14 cellular contexts compared by ENCODE assay signal in genomic region chr1:196143602-196144342, GRCh38.
DNase-seq lines count a peak whose midpoint lies in the region; ATAC-seq and TF ChIP-seq lines count a peak whose summit lies in the region.
"Had no signal": no experiment of that assay in that cellular context is flagged by ENCODE, and none has a peak within 500 bp of the region (broad histone marks: within the 10 kb centered on the region; RNA-seq: fewer than 3 reads in every experiment).

No MANE protein-coding gene starts in this region.

- H3K36me3 ChIP-seq in OCI-LY7 (ENCODE audit: insufficient read depth, low read length) (no peaks in the 10 kb centered on the region), sigmoid colon (no peaks in the 10 kb centered on the region)
- H3K36me3 ChIP-seq: tibial artery had no signal

- H3K27ac ChIP-seq in OCI-LY7 (ENCODE audit: low read depth, low read length, poor library complexity, severe bottlenecking) (no peak overlapping the region), sigmoid colon (no peak overlapping the region)
- H3K27ac ChIP-seq: tibial artery had no signal

- H3K4me1 ChIP-seq in OCI-LY7 (ENCODE audit: insufficient read depth, low read length, poor library complexity, severe bottlenecking) (no peaks in the 10 kb centered on the region), sigmoid colon (no peaks in the 10 kb centered on the region)
- H3K4me1 ChIP-seq: tibial artery had no signal

- POLR2A ChIA-PET in OCI-LY7 (lab: Charles Lee), result interaction anchor here (0.7 kb wide), 1 partner anchor 331 kb away, joined by 5 read pairs; no protein-coding TSS in a partner anchor

- H3K27me3 ChIP-seq in sigmoid colon, result no peaks in the 10 kb centered on the region
- H3K27me3 ChIP-seq: tibial artery had no signal

- no peaks in the 10 kb centered on the region for H4K20me1 ChIP-seq in OCI-LY7 (ENCODE audit: insufficient read depth, low read length)

- ATAC-seq in HG03196 (IDR thresholded peaks at IDR 0.05; ENCODE audit: unreplicated experiment), result no peak

- TF ChIP-seq CTCF in OCI-LY7 (conservative IDR thresholded peaks at IDR 0.05; ENCODE audit: low read length), result peak; percentile 59
- TF ChIP-seq CTCF in sigmoid colon (IDR thresholded peaks at IDR 0.05), result no peak

- TF ChIP-seq POLR2A in sigmoid colon (IDR thresholded peaks at IDR 0.05), result no peak

- no peak overlapping the region for H3K4me2 ChIP-seq in OCI-LY7 (ENCODE audit: low read length)

- CTCF ChIA-PET in OCI-LY7 (lab: Charles Lee; ENCODE audit: unreplicated experiment), result no interaction called here

- no peaks in the 10 kb centered on the region for H3K9me3 ChIP-seq in OCI-LY7 (ENCODE audit: low read length)
- no peaks in the 10 kb centered on the region for H3K9me3 ChIP-seq in sigmoid colon
- H3K9me3 ChIP-seq: tibial artery had no signal

- no peaks in the 10 kb centered on the region for H3K9me2 ChIP-seq in OCI-LY7 (ENCODE audit: insufficient read depth, low read length)

- intact Hi-C loops in OCI-LY7 (cut with micrococcal nuclease; ENCODE audit: unreplicated experiment) (no loop called here), sigmoid colon (cut with DNase I) (no loop called here)

- peak; percentile 38 for DNase-seq in NCI-H82 (lab: John Stamatoyannopoulos, UW)
- DNase-seq in NCI-H82 treated with DMSO at 0.1 percent for 48 hours (lab: John Stamatoyannopoulos, UW; ENCODE audit: unreplicated experiment), result no peak
- peak; percentile 2 for DNase-seq in OCI-LY7 (ENCODE audit: low spot score)
- DNase-seq in fibroblast of gingiva (ENCODE audit: low read depth), result peak; percentile 15
- DNase-seq in inferior parietal cortex (ENCODE audit: extremely low spot score), result no peak
- no peak for DNase-seq in sigmoid colon
- DNase-seq in GM19240 (ENCODE audit: insufficient read length, low spot score), result no peak
- DNase-seq: activated CD4-positive, alpha-beta memory T cell treated with anti-CD3 and anti-CD28 coated beads for 36 hours; aorta; dermis blood vessel endothelial cell; DMS153; T-helper 9 cell; tibial artery had no signal

- 39 to 69% methylated on average over 8 of the region's 8 CpGs for WGBS in sigmoid colon, 2 donors

- no peaks in the 10 kb centered on the region for H3K79me2 ChIP-seq in OCI-LY7 (ENCODE audit: insufficient read depth, low read depth, low read length)

- no peak for TF ChIP-seq EP300 in sigmoid colon (IDR thresholded peaks at IDR 0.05)

- BruUV-seq in OCI-LY7 (replicated peaks; lab: Mats Ljungman, UMichigan), result no TSS peak

- H2AFZ ChIP-seq in OCI-LY7 (ENCODE audit: low read length), result no peak overlapping the region

- no peak overlapping the region for H3K4me3 ChIP-seq in OCI-LY7 (ENCODE audit: low read depth, low read length, poor library complexity, severe bottlenecking)
- no peak overlapping the region for H3K4me3 ChIP-seq in sigmoid colon
- H3K4me3 ChIP-seq: tibial artery had no signal

Comparison
In these comparisons a context has a peak if more than half of its experiments do, and no peak if none do; other contexts are left out.
1. DNase-seq: peak in NCI-H82 (single experiment), OCI-LY7 (single experiment) and fibroblast of gingiva (single experiment); none in NCI-H82 treated with DMSO at 0.1 percent for 48 hours (single experiment), inferior parietal cortex (single experiment), sigmoid colon (single experiment) and GM19240 (single experiment).